Comparison of ENCODE assay signal across 31 cellular contexts in the genomic region with DNA sequence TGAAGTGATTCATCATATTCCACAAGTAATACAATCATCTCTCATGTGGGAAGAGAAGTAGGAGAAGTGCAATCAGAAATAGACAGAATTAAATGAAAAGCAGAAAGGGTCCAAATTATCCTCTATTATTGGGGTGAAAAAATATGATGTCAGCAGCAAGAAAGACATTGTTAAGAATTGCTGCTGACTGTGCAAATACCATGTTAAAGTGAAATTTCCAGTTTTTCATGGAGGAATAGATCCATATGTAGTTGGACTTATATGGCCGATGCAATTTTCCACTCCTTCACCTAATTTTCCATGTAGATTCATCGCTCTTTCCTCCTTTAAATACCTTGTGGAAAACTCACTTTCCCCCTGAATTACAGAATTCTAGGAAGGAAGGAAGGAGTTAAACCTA.
"Had no signal": no experiment of that assay in that cellular context is flagged by ENCODE, and none has a peak within 500 bp of the region (broad histone marks: within the 10 kb centered on the region; RNA-seq: fewer than 3 reads in every experiment).

No MANE protein-coding gene starts in this region.

- H3K4me1 Mint-ChIP-seq: activated CD4-positive, alpha-beta memory T cell treated with anti-CD3 and anti-CD28 coated beads, Interleukin-2, amount 10 ng/mL, durations not matched to agents 7 days and 5 days; activated CD8-positive, alpha-beta memory T cell treated with anti-CD3 and anti-CD28 coated beads, Interleukin-2, amount 10 ng/mL, durations not matched to agents 7 days and 5 days; activated naive CD4-positive, alpha-beta T cell treated with anti-CD3 and anti-CD28 coated beads, Interleukin-2, amount 10 ng/mL, durations not matched to agents 7 days and 5 days; brain had no signal

- ATAC-seq: activated CD8-positive, alpha-beta memory T cell treated with anti-CD3 and anti-CD28 coated beads, Interleukin-2, amount 10 ng/mL, durations not matched to agents 7 days and 5 days; activated naive CD8-positive, alpha-beta T cell treated with anti-CD3 and anti-CD28 coated beads, Interleukin-2, amount 50 U/mL, for 24 hours had no signal

- H3K36me3 Mint-ChIP-seq: activated CD8-positive, alpha-beta memory T cell treated with anti-CD3 and anti-CD28 coated beads, Interleukin-2, amount 10 ng/mL, durations not matched to agents 7 days and 5 days; activated naive CD4-positive, alpha-beta T cell treated with anti-CD3 and anti-CD28 coated beads, Interleukin-2, amount 10 ng/mL, durations not matched to agents 7 days and 5 days; activated naive CD8-positive, alpha-beta T cell; brain had no signal

- H3K9me3 ChIP-seq: MG63 had no signal

- H3K4me3 Mint-ChIP-seq: activated CD4-positive, alpha-beta memory T cell treated with anti-CD3 and anti-CD28 coated beads, Interleukin-2, amount 10 ng/mL, durations not matched to agents 7 days and 5 days; activated CD8-positive, alpha-beta memory T cell treated with anti-CD3 and anti-CD28 coated beads, Interleukin-2, amount 10 ng/mL, durations not matched to agents 7 days and 5 days; activated naive CD4-positive, alpha-beta T cell treated with anti-CD3 and anti-CD28 coated beads, Interleukin-2, amount 10 ng/mL, durations not matched to agents 7 days and 5 days; activated naive CD8-positive, alpha-beta T cell; activated naive CD8-positive, alpha-beta T cell treated with anti-CD3 and anti-CD28 coated beads, Interleukin-2, amount 50 U/mL, for 24 hours; brain had no signal

- H3K9me3 Mint-ChIP-seq: activated CD4-positive, alpha-beta memory T cell treated with anti-CD3 and anti-CD28 coated beads, Interleukin-2, amount 10 ng/mL, durations not matched to agents 7 days and 5 days; activated naive CD4-positive, alpha-beta T cell treated with anti-CD3 and anti-CD28 coated beads, Interleukin-2, amount 10 ng/mL, durations not matched to agents 7 days and 5 days; activated naive CD8-positive, alpha-beta T cell treated with anti-CD3 and anti-CD28 coated beads, Interleukin-2, amount 50 U/mL, for 24 hours; brain had no signal

- H3K36me3 ChIP-seq: MG63, WERI-Rb-1 had no signal

- H3K27ac ChIP-seq: WERI-Rb-1 had no signal

- H3K4me3 ChIP-seq: MG63 had no signal

- DNase-seq: activated CD4-positive, alpha-beta memory T cell treated with anti-CD3 and anti-CD28 coated beads, Interleukin-2, amount 10 ng/mL, durations not matched to agents 7 days and 5 days; activated CD4-positive, alpha-beta T cell treated with anti-CD3 and anti-CD28 coated beads for 1 hour; activated CD4-positive, alpha-beta T cell treated with anti-CD3 and anti-CD28 coated beads for 48 hours; activated CD4-positive, CD25-positive, alpha-beta regulatory T cell; activated CD8-positive, alpha-beta memory T cell treated with anti-CD3 and anti-CD28 coated beads for 24 hours; activated CD8-positive, alpha-beta memory T cell treated with anti-CD3 and anti-CD28 coated beads, Interleukin-2, amount 10 ng/mL, durations not matched to agents 7 days and 5 days; activated CD8-positive, alpha-beta memory T cell treated with anti-CD3 and anti-CD28 coated beads, Interleukin-2, amount 50 U/mL, for 48 hours; activated effector memory CD4-positive, alpha-beta T cell treated with Interleukin-2 at 50 U/mL for 16 hours; activated naive CD4-positive, alpha-beta T cell treated with anti-CD3 and anti-CD28 coated beads, Interleukin-2, amount 10 ng/mL, durations not matched to agents 7 days and 5 days; activated naive CD8-positive, alpha-beta T cell treated with anti-CD3 and anti-CD28 coated beads, Interleukin-2, amount 50 U/mL, for 24 hours; activated T-cell treated with anti-CD3 and anti-CD28 coated beads, Interleukin-2, amount 50 U/mL, for 48 hours; anterior cingulate cortex; central memory CD4-positive, alpha-beta T cell; Kasumi-1; KG1; NCI-H1092; NCI-H1436 treated with DMSO at 0.1 percent for 48 hours; NCI-H1694 treated with DMSO at 0.1 percent for 48 hours; NCI-H2029; NCI-H2171; NCI-H510A; NCI-H526; NCI-H748 treated with DMSO at 0.1 percent for 48 hours; Right ventricle myocardium superior; SW 1271; T-helper 1 cell; T1000; WERI-Rb-1 had no signal

- H3K27me3 Mint-ChIP-seq: activated CD4-positive, alpha-beta memory T cell treated with anti-CD3 and anti-CD28 coated beads, Interleukin-2, amount 10 ng/mL, durations not matched to agents 7 days and 5 days; activated naive CD4-positive, alpha-beta T cell treated with anti-CD3 and anti-CD28 coated beads, Interleukin-2, amount 10 ng/mL, durations not matched to agents 7 days and 5 days; activated naive CD8-positive, alpha-beta T cell; activated naive CD8-positive, alpha-beta T cell treated with anti-CD3 and anti-CD28 coated beads, Interleukin-2, amount 50 U/mL, for 24 hours had no signal

- H3K27ac Mint-ChIP-seq: activated CD4-positive, alpha-beta memory T cell treated with anti-CD3 and anti-CD28 coated beads, Interleukin-2, amount 10 ng/mL, durations not matched to agents 7 days and 5 days; activated CD8-positive, alpha-beta memory T cell treated with anti-CD3 and anti-CD28 coated beads, Interleukin-2, amount 10 ng/mL, durations not matched to agents 7 days and 5 days; activated naive CD4-positive, alpha-beta T cell treated with anti-CD3 and anti-CD28 coated beads, Interleukin-2, amount 10 ng/mL, durations not matched to agents 7 days and 5 days; activated naive CD8-positive, alpha-beta T cell; activated naive CD8-positive, alpha-beta T cell treated with anti-CD3 and anti-CD28 coated beads, Interleukin-2, amount 50 U/mL, for 24 hours; brain had no signal

- H3K27me3 ChIP-seq: MG63 had no signal
